Comparison of ENCODE assay signal across 13 cellular contexts in the genomic region with DNA sequence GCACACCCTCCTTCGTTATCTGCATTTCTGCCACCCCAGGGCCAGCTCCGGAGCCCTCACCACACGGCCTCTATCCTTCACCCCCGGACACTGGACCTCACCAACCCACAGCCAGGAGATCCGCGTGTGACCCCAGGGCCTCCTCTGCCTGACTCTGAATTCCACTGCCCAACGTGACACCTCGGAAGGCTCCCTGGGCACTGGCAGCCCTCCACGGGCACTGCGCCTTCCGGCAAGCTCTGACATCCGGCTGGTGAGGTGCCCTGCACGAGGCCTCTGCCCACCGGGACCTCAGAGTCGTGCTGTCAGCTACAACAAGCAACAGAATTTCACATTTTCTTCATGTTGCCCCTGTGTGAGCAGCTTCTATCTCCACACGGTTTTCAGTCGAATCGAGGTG.
"Had no signal": no experiment of that assay in that cellular context is flagged by ENCODE, and none has a peak within 500 bp of the region (broad histone marks: within the 10 kb centered on the region; RNA-seq: fewer than 3 reads in every experiment).

No MANE protein-coding gene starts in this region.

- DNase-seq: activated CD4-positive, CD25-positive, alpha-beta regulatory T cell; activated CD8-positive, alpha-beta memory T cell treated with anti-CD3 and anti-CD28 coated beads, Interleukin-2, amount 10 ng/mL, durations not matched to agents 7 days and 5 days; activated gamma-delta T cell treated with Interleukin-2 at 50 U/mL for 16 hours; activated T-cell treated with anti-CD3 and anti-CD28 coated beads, Interleukin-2, amount 50 U/mL, for 4 hours; aorta; dorsolateral prefrontal cortex; nephron progenitor cell; ovary; stimulated activated CD4-positive, alpha-beta T cell treated with anti-CD3 and anti-CD28 coated beads, Interleukin-4, amount 100 ng/mL, for 4 hours; T-helper 2 cell; thyroid gland had no signal

- H3K27me3 ChIP-seq: breast epithelium, dorsolateral prefrontal cortex, heart left ventricle, ovary, thyroid gland had no signal

- H3K27ac ChIP-seq: breast epithelium, dorsolateral prefrontal cortex, heart left ventricle, ovary, thyroid gland had no signal

- H3K4me1 ChIP-seq: breast epithelium had no signal

- H3K4me3 ChIP-seq: breast epithelium, dorsolateral prefrontal cortex, heart left ventricle, ovary, thyroid gland had no signal

- H3K9me3 Mint-ChIP-seq: activated T-cell treated with anti-CD3 and anti-CD28 coated beads, Interleukin-2, amount 50 U/mL, for 4 hours; nephron progenitor cell had no signal

- H3K36me3 ChIP-seq: breast epithelium, ovary had no signal

- H3K4me3 Mint-ChIP-seq: activated CD8-positive, alpha-beta memory T cell treated with anti-CD3 and anti-CD28 coated beads, Interleukin-2, amount 10 ng/mL, durations not matched to agents 7 days and 5 days; activated T-cell treated with anti-CD3 and anti-CD28 coated beads, Interleukin-2, amount 50 U/mL, for 4 hours; nephron progenitor cell had no signal

- ATAC-seq: activated CD8-positive, alpha-beta memory T cell treated with anti-CD3 and anti-CD28 coated beads, Interleukin-2, amount 10 ng/mL, durations not matched to agents 7 days and 5 days; activated T-cell treated with anti-CD3 and anti-CD28 coated beads, Interleukin-2, amount 50 U/mL, for 4 hours had no signal

- H3K27me3 Mint-ChIP-seq: activated CD8-positive, alpha-beta memory T cell treated with anti-CD3 and anti-CD28 coated beads, Interleukin-2, amount 10 ng/mL, durations not matched to agents 7 days and 5 days had no signal

- H3K9me3 ChIP-seq: breast epithelium, heart left ventricle, ovary, thyroid gland had no signal
